ENCODE assay signal across 7 cellular contexts in the genomic region with DNA sequence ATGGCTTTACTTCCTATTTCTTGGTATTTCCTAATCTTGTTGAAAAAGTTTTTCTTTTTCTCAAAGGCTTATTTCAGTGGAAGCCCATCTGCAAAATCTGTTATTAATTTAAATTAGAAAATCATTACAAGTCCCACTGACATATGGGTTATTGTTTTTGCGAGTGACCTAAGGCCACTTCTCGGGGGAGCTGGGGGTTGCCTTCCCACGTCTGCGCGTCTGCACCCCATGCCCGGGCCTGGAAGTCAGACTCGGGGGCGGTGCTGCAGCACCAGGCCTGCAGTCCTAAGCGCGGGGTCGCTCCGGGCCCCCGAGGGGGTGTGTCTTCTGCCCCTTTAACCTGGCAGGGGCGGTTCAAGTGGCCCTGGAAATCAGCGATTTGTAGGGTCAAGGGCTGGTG. TPM values are rescaled to one million over a fixed set of nuclear protein-coding genes. Genes with fewer than 3 reads are reported as not detected.
DNase-seq lines count a peak whose midpoint lies in the region; ATAC-seq, FAIRE-seq and TF ChIP-seq lines count a peak whose summit lies in the region.
"Not testable (repeated sequence)": the region's sequence is repeated elsewhere in the genome, so short reads cannot be mapped to it uniquely, and the experiment has no call there.

No MANE protein-coding gene starts in this region.

- H3K27me3 Mint-ChIP-seq in GM23338 (ENCODE audit: insufficient read depth, low read depth, poor library complexity): not testable (repeated sequence)

- peak overlapping the region; percentile 56; the same call in 1 of the 2 replicates for H3K4me3 ChIP-seq in GM23338
- H3K4me3 ChIP-seq in Panc1 (ENCODE audit: low read depth in 2 of 2, low read length in 2 of 2): peak overlapping the region; percentile 55 to 75
- H3K4me3 ChIP-seq in K562: peak overlapping the region; percentile 57
- peak overlapping the region in 9 of 10 donors; percentile 48 to 86 (median 61) for H3K4me3 ChIP-seq in heart right ventricle
- peak overlapping the region; percentile 45 to 46 for H3K4me3 ChIP-seq in prostate gland

- ATAC-seq in GM18511 (IDR thresholded peaks at IDR 0.05; ENCODE audit: unreplicated experiment): peak; percentile 22
- peak; percentile 15 for ATAC-seq in GM23338
- peak; percentile 25 for ATAC-seq in HG03442 (IDR thresholded peaks at IDR 0.05; ENCODE audit: unreplicated experiment)
- ATAC-seq in Panc1: peak; percentile 9; the same call in 1 of the 2 replicates
- not testable (repeated sequence) for ATAC-seq in K562
- ATAC-seq in heart right ventricle: peak in 2 of 8 donors; percentile 17 to 22

- not testable (repeated sequence) for H3K36me3 ChIP-seq in GM23338 (ENCODE audit: insufficient read depth); Panc1 (ENCODE audit: control insufficient read depth, insufficient read depth, low read length); K562 (ENCODE audit: control insufficient read depth, insufficient read depth, low read length); heart right ventricle; prostate gland

- not testable (repeated sequence) for H2AFZ ChIP-seq in GM23338
- H2AFZ ChIP-seq in K562 (ENCODE audit: low read depth, low read length): 0 out of 2 replicates have a peak overlapping the region, but pooled peaks have one; percentile 81

- in situ Hi-C loops in Panc1 (cut with HindIII; ENCODE audit: low pct_unique_long_range_greater_than_20kb, low sequenced_read_pairs); K562 (cut with MboI): not testable (repeated sequence)

- not testable (repeated sequence) for FAIRE-seq in K562 (lab: Jason Lieb, UNC)

- H3K9me2 ChIP-seq in GM23338 (ENCODE audit: insufficient read depth): not testable (repeated sequence)

- H3K4me3 Mint-ChIP-seq in GM23338: not testable (repeated sequence)

- CTCF ChIA-PET in Panc1 (lab: Charles Lee); K562 (lab: Yijun Ruan, JAX; ENCODE audit: low intra/inter-chr PET ratio): not testable (repeated sequence)

- H3K9ac ChIP-seq in K562 (ENCODE audit: insufficient read depth in 1 of 2, low read depth in 2 of 2, low read length in 2 of 2): not testable (repeated sequence)

- not testable (repeated sequence) for H4K20me1 ChIP-seq in GM23338 (replicated peaks; ENCODE audit: insufficient read depth); K562 (replicated peaks; ENCODE audit: control insufficient read depth, insufficient read depth, low read length)

- H3K36me3 Mint-ChIP-seq in GM23338 (ENCODE audit: low read depth): not testable (repeated sequence)

- not testable (repeated sequence) for DNase-seq in GM23338 (ENCODE audit: low spot score); Panc1 (ENCODE audit: low read depth, low spot score); K562 (ENCODE audit: extremely low read depth in 1 of 4, low spot score in 3 of 4); prostate gland (ENCODE audit: low spot score)
- DNase-seq in heart right ventricle: peak in 1 of 2 donors; percentile 8

- POLR2A ChIA-PET in Panc1 (lab: Charles Lee); K562 (lab: Yijun Ruan, JAX): not testable (repeated sequence)

- not testable (repeated sequence) for H3K9me3 ChIP-seq in Panc1 (ENCODE audit: control insufficient read depth, insufficient read depth, low read depth, low read length); K562 (replicated peaks; ENCODE audit: control insufficient read depth, insufficient read depth, low read depth, low read length); heart right ventricle; prostate gland

- TF ChIP-seq EP300 in K562 (IDR thresholded peaks at IDR 0.05; ENCODE audit: low read length): not testable (repeated sequence)

- 21% methylated on average over 5 of the region's 15 CpGs for WGBS in K562 (ENCODE audit: insufficient coverage, low coverage, missing lambda C conversion rate)
- WGBS in heart right ventricle, 2 donors: 4 to 8% methylated on average over 7 of the region's 15 CpGs
- 5% methylated on average over 7 of the region's 15 CpGs for WGBS in prostate gland

- not testable (repeated sequence) for TF ChIP-seq CTCF in GM23338 (conservative IDR thresholded peaks at IDR 0.05; ENCODE audit: low read depth in 2 of 2); Panc1 (IDR thresholded peaks at IDR 0.05); K562 (IDR thresholded peaks at IDR 0.05 in 2 of 3, conservative IDR thresholded peaks at IDR 0.05 in 1 of 3; ENCODE audit: insufficient read depth in 2 of 3, low read depth in 1 of 3, low read length in 3 of 3); heart right ventricle (IDR thresholded peaks at IDR 0.05); prostate gland (IDR thresholded peaks at IDR 0.05)

- BruUV-seq in Panc1 (replicated peaks; lab: Mats Ljungman, UMichigan); K562 (replicated peaks; lab: Mats Ljungman, UMichigan): not testable (repeated sequence)

- intact Hi-C loops in Panc1 (cut with micrococcal nuclease; ENCODE audit: unreplicated experiment); K562 (cut with micrococcal nuclease); heart right ventricle (cut with DNase I); prostate gland (cut with DNase I): not testable (repeated sequence)

- not testable (repeated sequence) for H3K9me3 Mint-ChIP-seq in GM23338

- peaks cover 22% of the 10 kb centered on the region for H3K27me3 ChIP-seq in GM23338 (ENCODE audit: insufficient read depth)
- not testable (repeated sequence) for H3K27me3 ChIP-seq in Panc1 (ENCODE audit: control insufficient read depth, insufficient read depth, low read length); K562 (ENCODE audit: control insufficient read depth in 2 of 2, insufficient read depth in 2 of 2, low read length in 2 of 2); heart right ventricle; prostate gland (replicated peaks; ENCODE audit: insufficient read depth)

- not testable (repeated sequence) for H3K4me1 ChIP-seq in GM23338 (ENCODE audit: insufficient read depth); Panc1 (ENCODE audit: control insufficient read depth, insufficient read depth, low read length); K562 (replicated peaks in 1 of 2; ENCODE audit: control insufficient read depth in 2 of 2, insufficient read depth in 2 of 2, low read length in 2 of 2); heart right ventricle; prostate gland (replicated peaks)

- not testable (repeated sequence) for H3K4me2 ChIP-seq in GM23338; K562 (ENCODE audit: insufficient read depth, low read length)

- H3K27ac ChIP-seq in GM23338 (ENCODE audit: low read depth); Panc1 (ENCODE audit: low read length); K562 (ENCODE audit: extremely low read depth, low read depth, low read length); prostate gland: not testable (repeated sequence)
- H3K27ac ChIP-seq in heart right ventricle: peak overlapping the region in 1 of 10 donors; percentile 69

- not testable (repeated sequence) for H3K27ac Mint-ChIP-seq in GM23338

- not testable (repeated sequence) for H3K4me1 Mint-ChIP-seq in GM23338

- not testable (repeated sequence) for H3K79me2 ChIP-seq in GM23338 (replicated peaks; ENCODE audit: insufficient read depth); K562 (ENCODE audit: control insufficient read depth, insufficient read depth, low read length)

- not testable (repeated sequence) for H3K9me1 ChIP-seq in K562 (ENCODE audit: control insufficient read depth, insufficient read depth, low read length)

- not testable (repeated sequence) for H3F3A ChIP-seq in GM23338 (replicated peaks; ENCODE audit: low read depth)

- not testable (repeated sequence) for TF ChIP-seq RAD21 in K562 (CRISPR knock-in tag; conservative IDR thresholded peaks at IDR 0.05 in 1 of 2, IDR thresholded peaks at IDR 0.05 in 1 of 2)

- not testable (repeated sequence) for TF ChIP-seq POLR2A in K562 (conservative IDR thresholded peaks at IDR 0.05); prostate gland (IDR thresholded peaks at IDR 0.05)

TF ChIP-seq in K562, 482 proteins besides CTCF, POLR2A, EP300 and RAD21:
- peak; percentile 3; the same call in 1 of the 2 replicates for TF ChIP-seq PHF8 (IDR thresholded peaks at IDR 0.05; ENCODE audit: borderline replicate concordance, low read length)

RNA-seq across cellular contexts. Expression of gene NBPF8, which starts 0.4 kb away (rescaled TPM):
- 1.8 and 2.5 TPM in 2 replicates for total RNA-seq in GM23338 (2014; rRNA removed; shearing (Covaris generic))
- polyA plus RNA-seq in GM23338 (2016; fragmentation: Nextera tagmentation; extraction: Ambion mirVana) (0.97 and 0.99 TPM in 2 replicates), K562 (2011; rRNA removed) (11.4 and 14.7 TPM in 2 replicates), K562 (2014; fragmentation: Illumina TruSeq; extraction: Trizol) (8.0 and 10.0 TPM in 2 replicates), K562 (2014; fragmentation: Nextera tagmentation; extraction: Ambion mirVana) (1 to 10 TPM; 1.7 to 2.8 TPM), K562 (2014; rRNA removed) (9.1 TPM in 2 replicates), heart right ventricle (1 to 10 TPM; 2.0 to 6.7 TPM)
- total RNA-seq in Panc1 (2021; ENCODE audit: unreplicated experiment) (22.3 TPM), K562 (2014; rRNA removed) (3.7 and 4.5 TPM in 2 replicates), K562 (2014; rRNA removed; fragmentation: Illumina TruSeq; extraction: Trizol) (6.8 and 7.1 TPM in 2 replicates), K562 (2015; rRNA removed; fragmentation: Illumina TruSeq; extraction: Trizol) (7.1 TPM in 2 replicates), K562 (2021) (4.3 and 4.9 TPM in 2 replicates), heart right ventricle (1 to 10 TPM; 1.5 to 4.2 (median 2.2) TPM), prostate gland (10 to 100 TPM in 1 of 2 donors, 1 to 10 TPM in 1; 8.2 to 16.2 TPM)
- polyA plus RNA-seq in Panc1 (2012; ENCODE audit: insufficient read length): 10.3 TPM
- 23.1 and 43.4 TPM in 2 replicates for total RNA-seq in K562 (2011; cell fraction: chromatin; rRNA removed; ENCODE audit: low replicate concordance)
- 10.0 and 13.4 TPM in 2 replicates for total RNA-seq in K562 (2011; cell fraction: nucleolus; rRNA removed)
- 16.6 and 19.8 TPM in 2 replicates for total RNA-seq in K562 (2011; cell fraction: nucleoplasm; rRNA removed)
- polyA plus RNA-seq in K562 (2011; cell fraction: cytosol; rRNA removed): 4.2 and 5.0 TPM in 2 replicates
- polyA plus RNA-seq in K562 (2011; cell fraction: nucleus; rRNA removed): 36.2 and 52.5 TPM in 2 replicates
- polyA plus RNA-seq in K562 (2012): 5.7 and 12.1 TPM in 2 replicates
- polyA minus RNA-seq in K562 (2011; rRNA and poly(A)+ RNA removed): 6.7 and 8.2 TPM in 2 replicates
- 2.1 and 2.5 TPM in 2 replicates for polyA minus RNA-seq in K562 (2011; cell fraction: cytosol; rRNA and poly(A)+ RNA removed)
- 6.6 and 8.3 TPM in 2 replicates for polyA minus RNA-seq in K562 (2011; cell fraction: nucleus; rRNA and poly(A)+ RNA removed)
